10 cellular contexts compared by ENCODE assay signal in genomic region chr20:19806806-19807691, GRCh38. TPM values are rescaled to one million over a fixed set of nuclear protein-coding genes. Genes with fewer than 3 reads are reported as not detected.
A peak's percentile ranks its signal among the peaks of the same experiment; 100 is the strongest.
DNase-seq lines count a peak whose midpoint lies in the region; ATAC-seq and TF ChIP-seq lines count a peak whose summit lies in the region.
"Had no signal": no experiment of that assay in that cellular context is flagged by ENCODE, and none has a peak within 500 bp of the region (broad histone marks: within the 10 kb centered on the region; RNA-seq: fewer than 3 reads in every experiment).

No MANE protein-coding gene starts in this region.

- WGBS in sigmoid colon, 2 donors: 38 to 71% methylated on average over 4 of the region's 4 CpGs

- H3K4me1 ChIP-seq in sigmoid colon: peaks cover 0 to 21% (median 13%) of the 10 kb centered on the region in 4 donors

- peak overlapping the region in 2 of 4 donors; percentile 6 to 27 for H3K27ac ChIP-seq in sigmoid colon

- TF ChIP-seq EP300 in sigmoid colon (IDR thresholded peaks at IDR 0.05): no peak

- H3K27me3 ChIP-seq in sigmoid colon: no peaks in the 10 kb centered on the region

- TF ChIP-seq CTCF in fibroblast of mammary gland (conservative IDR thresholded peaks at IDR 0.05; ENCODE audit: control insufficient read depth, insufficient read depth, low read depth, low read length): no peak
- TF ChIP-seq CTCF in sigmoid colon (IDR thresholded peaks at IDR 0.05): no peak

- H3K36me3 ChIP-seq in sigmoid colon: peaks cover 0 to 23% (median 0%) of the 10 kb centered on the region in 4 donors

- TF ChIP-seq POLR2A in sigmoid colon (IDR thresholded peaks at IDR 0.05): no peak

- no peak for ATAC-seq in GM19455 (IDR thresholded peaks at IDR 0.05; ENCODE audit: unreplicated experiment)
- ATAC-seq in HG03571 (IDR thresholded peaks at IDR 0.05; ENCODE audit: unreplicated experiment): no peak
- ATAC-seq in GM18498 (IDR thresholded peaks at IDR 0.05; ENCODE audit: unreplicated experiment): no peak

- DNase-seq in HT-29 (ENCODE audit: low spot score) (peak; percentile 19), NCI-H748 (lab: John Stamatoyannopoulos, UW; ENCODE audit: unreplicated experiment) (peak; percentile 91), fibroblast of mammary gland (ENCODE audit: low read depth) (peak; percentile 51), sigmoid colon (peak; percentile 21), cerebellum (ENCODE audit: low spot score) (no peak)
- DNase-seq: amniotic stem cell, NCI-H2107 had no signal

- intact Hi-C loops in sigmoid colon (cut with DNase I): no loop called here

- H3K4me3 ChIP-seq in fibroblast of mammary gland (ENCODE audit: control insufficient read depth, low read depth, low read length) (no peak overlapping the region), sigmoid colon (no peak overlapping the region)

- no peaks in the 10 kb centered on the region for H3K9me3 ChIP-seq in sigmoid colon

RNA-seq across cellular contexts. Expression of gene RIN2, which starts 49.0 kb away (rescaled TPM):
- total RNA-seq in HT-29 (2014; rRNA removed; shearing (Covaris generic)): 26.6 and 31.9 TPM in 2 replicates
- 10 to 100 TPM; 54.2 to 73.7 (median 57.8) TPM for total RNA-seq in sigmoid colon
- polyA plus RNA-seq in sigmoid colon: 10 to 100 TPM; 13.4 to 21.0 (median 16.7) TPM
- 37.4 TPM for total RNA-seq in cerebellum
